In genomic region chr17:67245073-67245693, GRCh38 we compare ENCODE assay signal across 8 cellular contexts. TPM values are rescaled to one million over a fixed set of nuclear protein-coding genes. Genes with fewer than 3 reads are reported as not detected.
A peak's percentile ranks its signal among the peaks of the same experiment; 100 is the strongest.
DNase-seq lines count a peak whose midpoint lies in the region; ATAC-seq and TF ChIP-seq lines count a peak whose summit lies in the region.

Gene HELZ, minus strand, starts transcription at chr17:67245196. Its CDS starts 26,392 bp downstream, at chr17:67218804.

- H3K9me3 Mint-ChIP-seq in Calu3 (ENCODE audit: low read depth, unreplicated experiment): no peaks in the 10 kb centered on the region
- H3K9me3 Mint-ChIP-seq in nephron progenitor cell: no peaks in the 10 kb centered on the region
- no peaks in the 10 kb centered on the region for H3K9me3 Mint-ChIP-seq in stimulated activated naive CD8-positive, alpha-beta T cell treated with anti-CD3 and anti-CD28 coated beads, Interleukin-15, amount 100 ng/mL, for 72 hours

- 0 to 2% methylated on average over 43 to 60 of the region's 67 CpGs for WGBS in GM23248 (ENCODE audit: low coverage in 1 of 2, low lambda C conversion rate in 2 of 2, missing lambda C conversion rate in 2 of 2), 2 experiments

- DNase-seq in Calu3 (peak; percentile 83), GM23248 (peak; percentile 92), MM.1S (peak; percentile 90), SIG-M5 (lab: John Stamatoyannopoulos, UW) (peak; percentile 34), fibroblast of the conjunctiva (ENCODE audit: low read depth) (peak; percentile 71), nephron progenitor cell (peak; percentile 76)
- peak; percentile 68 for DNase-seq in activated effector memory CD4-positive, alpha-beta T cell treated with Interleukin-2 at 50 U/mL for 16 hours
- peak; percentile 66 to 70 for DNase-seq in stimulated activated naive CD8-positive, alpha-beta T cell treated with anti-CD3 and anti-CD28 coated beads, Interleukin-15, amount 100 ng/mL, for 72 hours

- BruUV-seq in Calu3 (replicated peaks; lab: Mats Ljungman, UMichigan): TSS peak; percentile 70

- in situ Hi-C loops in GM23248 (cut with MboI): no loop called here

- H2AFZ ChIP-seq in GM23248 (peak within 1 kb of the TSS; percentile 95), MM.1S (ENCODE audit: low read length) (peak within 1 kb of the TSS; percentile 97)

- CTCF ChIA-PET in Calu3 (lab: Charles Lee): interaction anchor here (1.0 kb wide), 1 partner anchor 29 kb away, joined by 10 read pairs; no protein-coding TSS in a partner anchor

- H3F3A ChIP-seq in GM23248 (ENCODE audit: insufficient read depth): peaks cover 22% of the 10 kb centered on the region
- peaks cover 9% of the 10 kb centered on the region; the same call in 1 of the 2 replicates for H3F3A ChIP-seq in MM.1S (ENCODE audit: insufficient read depth, low read length)

- H3K36me3 ChIP-seq in GM23248 (ENCODE audit: low read depth) (no peaks in the 10 kb centered on the region), MM.1S (replicated peaks; ENCODE audit: insufficient read depth, low read length) (peaks cover 3% of the 10 kb centered on the region; the same call in 1 of the 2 replicates)

- peaks cover 30% of the 10 kb centered on the region for H3K4me1 ChIP-seq in GM23248 (ENCODE audit: insufficient read depth)
- peaks cover 19% of the 10 kb centered on the region for H3K4me1 ChIP-seq in MM.1S (ENCODE audit: low read length)

- H3K9ac ChIP-seq in GM23248 (peak within 1 kb of the TSS; percentile 86), MM.1S (ENCODE audit: low read length) (peak within 1 kb of the TSS; percentile 86)

- H3K4me1 Mint-ChIP-seq in Calu3 (ENCODE audit: low read depth, unreplicated experiment): peaks cover 28% of the 10 kb centered on the region
- H3K4me1 Mint-ChIP-seq in nephron progenitor cell: peaks cover 46% of the 10 kb centered on the region
- peaks cover 44% of the 10 kb centered on the region for H3K4me1 Mint-ChIP-seq in stimulated activated naive CD8-positive, alpha-beta T cell treated with anti-CD3 and anti-CD28 coated beads, Interleukin-15, amount 100 ng/mL, for 72 hours

- H3K9me3 ChIP-seq in GM23248 (ENCODE audit: low read depth) (no peaks in the 10 kb centered on the region), MM.1S (replicated peaks; ENCODE audit: insufficient read depth, low read length) (no peaks in the 10 kb centered on the region)

- H3K79me2 ChIP-seq in GM23248 (ENCODE audit: insufficient read depth): peaks cover 48% of the 10 kb centered on the region
- peaks cover 45% of the 10 kb centered on the region for H3K79me2 ChIP-seq in MM.1S (ENCODE audit: low read length)

- H3K27ac ChIP-seq in GM23248 (no peak within 1 kb of the TSS; the same call in 1 of the 2 replicates), MM.1S (ENCODE audit: low read length) (no peak within 1 kb of the TSS; the same call in 1 of the 2 replicates)

- H3K27me3 ChIP-seq in GM23248 (replicated peaks; ENCODE audit: insufficient read depth) (no peaks in the 10 kb centered on the region), MM.1S (replicated peaks; ENCODE audit: insufficient read depth, low read length) (0 out of 2 replicates have a peak, but pooled peaks cover 4% of the 10 kb centered on the region)

- peaks cover 34% of the 10 kb centered on the region for H3K36me3 Mint-ChIP-seq in Calu3 (ENCODE audit: insufficient read depth, unreplicated experiment)
- H3K36me3 Mint-ChIP-seq in nephron progenitor cell (ENCODE audit: low read depth): no peaks in the 10 kb centered on the region

- H3K4me3 ChIP-seq in GM23248 (peak within 1 kb of the TSS; percentile 79), MM.1S (ENCODE audit: low read length) (peak within 1 kb of the TSS; percentile 92)

- intact Hi-C loops in Calu3 (cut with micrococcal nuclease; ENCODE audit: unreplicated experiment): loop anchor here (10.0 kb wide), 1 partner anchor 90 kb away; no protein-coding TSS in a partner anchor

- H4K20me1 ChIP-seq in GM23248 (ENCODE audit: insufficient read depth) (no peaks in the 10 kb centered on the region), MM.1S (ENCODE audit: insufficient read depth, low read length) (no peaks in the 10 kb centered on the region)

- peak; percentile 83 for ATAC-seq in stimulated activated naive CD8-positive, alpha-beta T cell treated with anti-CD3 and anti-CD28 coated beads, Interleukin-15, amount 100 ng/mL, for 72 hours

- H3K4me3 Mint-ChIP-seq in Calu3 (ENCODE audit: low read depth, unreplicated experiment) (peak within 1 kb of the TSS; percentile 84), nephron progenitor cell (peak within 1 kb of the TSS; percentile 93)
- peak within 1 kb of the TSS; percentile 89 to 92 for H3K4me3 Mint-ChIP-seq in stimulated activated naive CD8-positive, alpha-beta T cell treated with anti-CD3 and anti-CD28 coated beads, Interleukin-15, amount 100 ng/mL, for 72 hours

- H3K9me2 ChIP-seq in GM23248 (ENCODE audit: insufficient read depth) (no peaks in the 10 kb centered on the region), MM.1S (replicated peaks; ENCODE audit: insufficient read depth, low read length) (no peaks in the 10 kb centered on the region)

- H3K27me3 Mint-ChIP-seq in Calu3 (ENCODE audit: unreplicated experiment) (no peaks in the 10 kb centered on the region), nephron progenitor cell (ENCODE audit: low read depth, poor library complexity) (peaks cover 20% of the 10 kb centered on the region)
- peaks cover 18% of the 10 kb centered on the region for H3K27me3 Mint-ChIP-seq in stimulated activated naive CD8-positive, alpha-beta T cell treated with anti-CD3 and anti-CD28 coated beads, Interleukin-15, amount 100 ng/mL, for 72 hours

- H3K27ac Mint-ChIP-seq in Calu3 (ENCODE audit: unreplicated experiment) (peak within 1 kb of the TSS; percentile 77), nephron progenitor cell (peak within 1 kb of the TSS; percentile 92)
- H3K27ac Mint-ChIP-seq in stimulated activated naive CD8-positive, alpha-beta T cell treated with anti-CD3 and anti-CD28 coated beads, Interleukin-15, amount 100 ng/mL, for 72 hours: peak within 1 kb of the TSS; percentile 94 to 96

- H3K4me2 ChIP-seq in GM23248 (ENCODE audit: unreplicated experiment) (peak within 1 kb of the TSS; percentile 80), MM.1S (ENCODE audit: low read depth, low read length) (peak within 1 kb of the TSS; percentile 99)

- TF ChIP-seq CTCF in Calu3 (IDR thresholded peaks at IDR 0.05; ENCODE audit: unreplicated experiment) (no peak), MM.1S (IDR thresholded peaks at IDR 0.05; ENCODE audit: low read length) (no peak), nephron progenitor cell (IDR thresholded peaks at IDR 0.05) (no peak)

RNA-seq across cellular contexts. Expression of gene HELZ, which starts in this region (rescaled TPM):
- total RNA-seq in Calu3 (2022): 50.7 and 60.8 TPM in 2 replicates
- total RNA-seq in GM23248 (2014; rRNA removed; shearing (Covaris generic)): 23.9 and 31.0 TPM in 2 replicates
- polyA plus RNA-seq in GM23248 (2016; fragmentation: Nextera tagmentation; extraction: Ambion mirVana): 23.2 and 25.4 TPM in 2 replicates

Comparison
In these comparisons a context has a peak if more than half of its experiments do, and no peak if none do; other contexts are left out.
1. DNase-seq: peak in every context shown above with its lines; median percentile 92 in GM23248; 90 in MM.1S; 83 in Calu3; 76 in nephron progenitor cell; 71 in fibroblast of the conjunctiva; 68 in activated effector memory CD4-positive, alpha-beta T cell treated with Interleukin-2 at 50 U/mL for 16 hours; 68 in stimulated activated naive CD8-positive, alpha-beta T cell treated with anti-CD3 and anti-CD28 coated beads, Interleukin-15, amount 100 ng/mL, for 72 hours; 34 in SIG-M5.